8 cellular contexts compared by ENCODE assay signal in genomic region chr1:18949689-18950414, GRCh38. TPM values are rescaled to one million over a fixed set of nuclear protein-coding genes. Genes with fewer than 3 reads are reported as not detected.
DNase-seq lines count a peak whose midpoint lies in the region; ATAC-seq, FAIRE-seq and TF ChIP-seq lines count a peak whose summit lies in the region.

No MANE protein-coding gene starts in this region.

- no peak for ATAC-seq in activated CD8-positive, alpha-beta T cell treated with anti-CD3 and anti-CD28 coated beads for 36 hours
- ATAC-seq in HG02678 (IDR thresholded peaks at IDR 0.05; ENCODE audit: unreplicated experiment): no peak

- peak overlapping the region; percentile 91 for H3K4me3 Mint-ChIP-seq in activated T-cell treated with anti-CD3 and anti-CD28 coated beads, Interleukin-2, amount 50 U/mL, for 24 hours
- peak overlapping the region; percentile 82 for H3K4me3 Mint-ChIP-seq in activated CD8-positive, alpha-beta T cell treated with anti-CD3 and anti-CD28 coated beads for 36 hours

- CTCF ChIA-PET in activated CD8-positive, alpha-beta T cell treated with anti-CD3 and anti-CD28 coated beads for 36 hours (lab: Charles Lee): interaction anchor here (0.7 to 5.8 kb wide), 8 partner anchors 10 to 164 kb away, joined by 3 to 45 read pairs (median 5); partner anchors contain the start of gene ALDH4A1

- peak; percentile 20 for TF ChIP-seq CTCF in activated CD8-positive, alpha-beta T cell treated with anti-CD3 and anti-CD28 coated beads for 36 hours (IDR thresholded peaks at IDR 0.05)
- TF ChIP-seq CTCF in D721Med (IDR thresholded peaks at IDR 0.05; ENCODE audit: insufficient read depth, missing control alignments): no peak

- peaks cover 97% of the 10 kb centered on the region for H3K4me1 Mint-ChIP-seq in activated T-cell treated with anti-CD3 and anti-CD28 coated beads, Interleukin-2, amount 50 U/mL, for 24 hours (ENCODE audit: low read depth)
- H3K4me1 Mint-ChIP-seq in activated CD8-positive, alpha-beta T cell treated with anti-CD3 and anti-CD28 coated beads for 36 hours (ENCODE audit: low read depth): peaks cover 95% of the 10 kb centered on the region

- DNase-seq in activated T-cell treated with anti-CD3 and anti-CD28 coated beads, Interleukin-2, amount 50 U/mL, for 24 hours: no peak
- DNase-seq in activated T-cell treated with anti-CD3 and anti-CD28 coated beads, Interleukin-2, amount 50 U/mL, for 48 hours: no peak
- peak; percentile 42 for DNase-seq in activated CD8-positive, alpha-beta T cell treated with anti-CD3 and anti-CD28 coated beads for 36 hours
- DNase-seq in foreskin melanocyte: peak; percentile 75
- DNase-seq in nucleus accumbens (lab: John Stamatoyannopoulos, UW): peak in 43 of 56 donors; percentile 17 to 73 (median 44)
- DNase-seq in D721Med (ENCODE audit: insufficient read length, low spot score): no peak
- DNase-seq in SHP77 (lab: John Stamatoyannopoulos, UW): no peak

- no peak for FAIRE-seq in D721Med (lab: Jason Lieb, UNC)

- peaks cover 40% of the 10 kb centered on the region for H3K36me3 Mint-ChIP-seq in activated T-cell treated with anti-CD3 and anti-CD28 coated beads, Interleukin-2, amount 50 U/mL, for 24 hours (ENCODE audit: low read depth)
- peaks cover 14% of the 10 kb centered on the region for H3K36me3 Mint-ChIP-seq in activated CD8-positive, alpha-beta T cell treated with anti-CD3 and anti-CD28 coated beads for 36 hours (ENCODE audit: low read depth)

- intact Hi-C loops in activated CD8-positive, alpha-beta T cell treated with anti-CD3 and anti-CD28 coated beads for 36 hours (cut with micrococcal nuclease): loop anchor here (5.0 kb wide), 1 partner anchor 43 kb away; no protein-coding TSS in a partner anchor

- H3K9me3 Mint-ChIP-seq in activated T-cell treated with anti-CD3 and anti-CD28 coated beads, Interleukin-2, amount 50 U/mL, for 24 hours: no peaks in the 10 kb centered on the region
- no peaks in the 10 kb centered on the region for H3K9me3 Mint-ChIP-seq in activated CD8-positive, alpha-beta T cell treated with anti-CD3 and anti-CD28 coated beads for 36 hours

- H3K27ac Mint-ChIP-seq in activated T-cell treated with anti-CD3 and anti-CD28 coated beads, Interleukin-2, amount 50 U/mL, for 24 hours: peak overlapping the region; percentile 98
- H3K27ac Mint-ChIP-seq in activated CD8-positive, alpha-beta T cell treated with anti-CD3 and anti-CD28 coated beads for 36 hours: peak overlapping the region; percentile 93

- POLR2A ChIA-PET in activated CD8-positive, alpha-beta T cell treated with anti-CD3 and anti-CD28 coated beads for 36 hours (lab: Charles Lee): interaction anchor here (0.7 to 9.3 kb wide), 5 partner anchors 12 to 43 kb away, joined by 3 to 139 read pairs (median 7); no protein-coding TSS in a partner anchor

- no peaks in the 10 kb centered on the region for H3K27me3 Mint-ChIP-seq in activated T-cell treated with anti-CD3 and anti-CD28 coated beads, Interleukin-2, amount 50 U/mL, for 24 hours
- no peaks in the 10 kb centered on the region for H3K27me3 Mint-ChIP-seq in activated CD8-positive, alpha-beta T cell treated with anti-CD3 and anti-CD28 coated beads for 36 hours

RNA-seq across cellular contexts. Expression of gene IFFO2, which starts 6.6 kb away (rescaled TPM):
- 10 to 100 TPM; 23.7 to 26.4 TPM for total RNA-seq in activated CD8-positive, alpha-beta T cell treated with anti-CD3 and anti-CD28 coated beads for 36 hours

RNA-seq across cellular contexts. Expression of gene ALDH4A1, which starts 47.5 kb away (rescaled TPM):
- total RNA-seq in activated CD8-positive, alpha-beta T cell treated with anti-CD3 and anti-CD28 coated beads for 36 hours: 1 to 10 TPM; 3.9 to 4.3 TPM

Comparison
In these comparisons a context has a peak if more than half of its experiments do, and no peak if none do; other contexts are left out.
1. DNase-seq: peak in activated CD8-positive, alpha-beta T cell treated with anti-CD3 and anti-CD28 coated beads for 36 hours (single experiment), foreskin melanocyte (single experiment) and nucleus accumbens (43 of 56); none in activated T-cell treated with anti-CD3 and anti-CD28 coated beads, Interleukin-2, amount 50 U/mL, for 24 hours (single experiment), activated T-cell treated with anti-CD3 and anti-CD28 coated beads, Interleukin-2, amount 50 U/mL, for 48 hours (0 of 2), D721Med (single experiment) and SHP77 (0 of 2).